Comparison of ENCODE assay signal across 9 cellular contexts in genomic region chr5:139388198-139388821, GRCh38. TPM values are rescaled to one million over a fixed set of nuclear protein-coding genes. Genes with fewer than 3 reads are reported as not detected.
A peak's percentile ranks its signal among the peaks of the same experiment; 100 is the strongest.
DNase-seq lines count a peak whose midpoint lies in the region; ATAC-seq and TF ChIP-seq lines count a peak whose summit lies in the region.
"Had no signal": no experiment of that assay in that cellular context is flagged by ENCODE, and none has a peak within 500 bp of the region (broad histone marks: within the 10 kb centered on the region; RNA-seq: fewer than 3 reads in every experiment).

No MANE protein-coding gene starts in this region.

- no peaks in the 10 kb centered on the region for H3K36me3 ChIP-seq in kidney epithelial cell (ENCODE audit: control insufficient read depth, insufficient read depth, low read length)
- H3K36me3 ChIP-seq in psoas muscle (ENCODE audit: insufficient read depth in 1 of 2, low read depth in 1 of 2): peaks cover 0 to 10% of the 10 kb centered on the region in 2 donors

- H3K4me3 ChIP-seq in kidney epithelial cell (ENCODE audit: low read depth, low read length) (peak overlapping the region; percentile 13), psoas muscle (no peak overlapping the region)

- TF ChIP-seq CTCF in GM13976 (IDR thresholded peaks at IDR 0.05; ENCODE audit: borderline replicate concordance, control extremely low read depth, extremely low read depth, insufficient read depth, missing control alignments): no peak
- no peak for TF ChIP-seq CTCF in WTC11 (IDR thresholded peaks at IDR 0.05)
- TF ChIP-seq CTCF in kidney epithelial cell (IDR thresholded peaks at IDR 0.05; ENCODE audit: insufficient read depth, low read length, poor library complexity, severe bottlenecking): no peak
- TF ChIP-seq CTCF in psoas muscle (IDR thresholded peaks at IDR 0.05): no peak

- H3K27me3 ChIP-seq in kidney epithelial cell (ENCODE audit: control insufficient read depth, insufficient read depth, low read length) (peaks cover 7% of the 10 kb centered on the region), psoas muscle (ENCODE audit: insufficient read depth in 3 of 3, low read length in 2 of 3) (no peaks in the 10 kb centered on the region)

- H3K27ac Mint-ChIP-seq in WTC11: peak overlapping the region; percentile 48; the same call in 1 of the 2 replicates

- H3K9me3 ChIP-seq in psoas muscle: no peaks in the 10 kb centered on the region

- peak; percentile 58 for DNase-seq in AG08395 (ENCODE audit: low spot score)
- peak; percentile 64 for DNase-seq in GM13976 (ENCODE audit: low spot score)
- DNase-seq in WTC11 (ENCODE audit: low spot score): no peak
- no peak for DNase-seq in kidney epithelial cell (ENCODE audit: low read depth)
- no peak for DNase-seq in effector CD8-positive, alpha-beta T cell (lab: John Stamatoyannopoulos, UW)
- DNase-seq in psoas muscle: no peak
- DNase-seq: MV-4-11 had no signal

- in situ Hi-C loops in GM13976 (cut with MboI; ENCODE audit: low sequenced_read_pairs, unreplicated experiment): no loop called here

- CTCF ChIA-PET in WTC11 (lab: Charles Lee): interaction anchor here (0.6 to 1.9 kb wide), 4 partner anchors 14 to 214 kb away, joined by 4 to 11 read pairs (median 6); partner anchors contain the start of gene PAIP2

- H3K9me3 Mint-ChIP-seq in WTC11: no peaks in the 10 kb centered on the region

- peak; percentile 3 for ATAC-seq in WTC11
- ATAC-seq in GM18505 (IDR thresholded peaks at IDR 0.05; ENCODE audit: unreplicated experiment): no peak
- ATAC-seq in GM21381 (IDR thresholded peaks at IDR 0.05; ENCODE audit: unreplicated experiment): no peak
- ATAC-seq in psoas muscle: no peak

- 14 to 24% (median 19%) methylated on average over 8 of the region's 8 CpGs for WGBS in psoas muscle, 3 donors

- no peak overlapping the region for H3K27ac ChIP-seq in psoas muscle

- TF ChIP-seq POLR2A in GM18505 (IDR thresholded peaks at IDR 0.05; ENCODE audit: borderline replicate concordance, extremely low read depth, insufficient read depth, insufficient read length): no peak

- peaks cover 24% of the 10 kb centered on the region for H3K4me1 Mint-ChIP-seq in WTC11

- POLR2A ChIA-PET in WTC11 (lab: Charles Lee): interaction anchor here (0.5 to 1.7 kb wide), 5 partner anchors 10 to 916 kb away, joined by 3 to 7 read pairs (median 3); partner anchors contain the start of gene MATR3

- H3K4me1 ChIP-seq in psoas muscle: peaks cover 41% of the 10 kb centered on the region

- H3K27me3 Mint-ChIP-seq in WTC11 (ENCODE audit: low read depth): peaks cover 21% of the 10 kb centered on the region

- no peaks in the 10 kb centered on the region for H3K36me3 Mint-ChIP-seq in WTC11

- intact Hi-C loops in psoas muscle (cut with DNase I): loop anchor here in 1 of 2 donors (5.0 kb wide), 1 partner anchor 46 kb away; the partner anchor contains the start of gene PAIP2

- peak overlapping the region; percentile 31 for H3K4me3 Mint-ChIP-seq in WTC11

TF ChIP-seq in WTC11, 78 proteins besides CTCF, POLR2A, EP300 and RAD21:
- TF ChIP-seq KAT7 (CRISPR knock-in tag; IDR thresholded peaks at IDR 0.05; ENCODE audit: borderline replicate concordance) (no peak), ZNF281 (CRISPR knock-in tag; IDR thresholded peaks at IDR 0.05) (peak; percentile 83; the same call in 1 of the 2 replicates), ESRRA (CRISPR knock-in tag; IDR thresholded peaks at IDR 0.05; ENCODE audit: borderline replicate concordance) (peak; percentile 47; the same call in 1 of the 2 replicates), USF2 (CRISPR knock-in tag; IDR thresholded peaks at IDR 0.05) (no peak), RORB (CRISPR knock-in tag; IDR thresholded peaks at IDR 0.05) (no peak), TP53 (CRISPR knock-in tag; IDR thresholded peaks at IDR 0.05) (no peak), CREB1 (CRISPR knock-in tag; IDR thresholded peaks at IDR 0.05) (no peak), PRDM15 (CRISPR knock-in tag; IDR thresholded peaks at IDR 0.05) (peak; percentile 82)

RNA-seq across cellular contexts. Expression of gene MZB1, which starts 1.4 kb away (rescaled TPM):
- 0.85 to 1.8 TPM (median 1.1 TPM) in 3 replicates for total RNA-seq in WTC11 (2021)
- not detected in 2 replicates for total RNA-seq in kidney epithelial cell
- 1 to 10 TPM in 2 of 4 donors, under 1 TPM in 2; 0.57 to 1.2 (median 0.84) TPM for total RNA-seq in psoas muscle
- under 1 TPM; 0.03 to 0.25 (median 0.25) TPM for polyA plus RNA-seq in psoas muscle

RNA-seq across cellular contexts. Expression of gene SLC23A1, which starts 5.2 kb away (rescaled TPM):
- total RNA-seq in WTC11 (2021) (not detected in 3 replicates), kidney epithelial cell (not detected in 2 replicates), psoas muscle (not detected)
- polyA plus RNA-seq in psoas muscle: under 1 TPM in 1 of 3 donors, not detected in 2; 0.03 TPM

RNA-seq across cellular contexts. Expression of gene PROB1, which starts 6.6 kb away (rescaled TPM):
- total RNA-seq in WTC11 (2021): 2.5 to 3.3 TPM (median 3.2 TPM) in 3 replicates
- 3.0 and 3.6 TPM in 2 replicates for total RNA-seq in kidney epithelial cell
- total RNA-seq in psoas muscle: 10 to 100 TPM; 42.3 to 86.7 (median 67.9) TPM
- polyA plus RNA-seq in psoas muscle: 10 to 100 TPM; 15.2 to 31.3 (median 30.1) TPM

RNA-seq across cellular contexts. Expression of gene SPATA24, which starts 15.6 kb away (rescaled TPM):
- total RNA-seq in WTC11 (2021) (12.9 to 13.9 TPM (median 13.2 TPM) in 3 replicates), kidney epithelial cell (7.7 and 8.8 TPM in 2 replicates), psoas muscle (10 to 100 TPM in 2 of 4 donors, 1 to 10 TPM in 2; 6.7 to 14.6 (median 10.6) TPM)
- polyA plus RNA-seq in psoas muscle: 10 to 100 TPM; 11.2 to 18.8 (median 18.3) TPM

RNA-seq across cellular contexts. Expression of gene PAIP2, which starts 46.7 kb away (rescaled TPM):
- total RNA-seq in WTC11 (2021): 122 to 126 TPM (median 126 TPM) in 3 replicates
- total RNA-seq in kidney epithelial cell: 63.0 and 72.9 TPM in 2 replicates
- 100 to 1,000 TPM; 111 to 144 (median 116) TPM for total RNA-seq in psoas muscle
- 100 to 1,000 TPM; 113 to 252 (median 143) TPM for polyA plus RNA-seq in psoas muscle

Comparison
In these comparisons a context has a peak if more than half of its experiments do, and no peak if none do; other contexts are left out.
1. DNase-seq: peak in AG08395 (single experiment) and GM13976 (single experiment); none in WTC11 (single experiment), kidney epithelial cell (single experiment), effector CD8-positive, alpha-beta T cell (single experiment) and psoas muscle (0 of 2).